32 cellular contexts compared by ENCODE assay signal in the genomic region with DNA sequence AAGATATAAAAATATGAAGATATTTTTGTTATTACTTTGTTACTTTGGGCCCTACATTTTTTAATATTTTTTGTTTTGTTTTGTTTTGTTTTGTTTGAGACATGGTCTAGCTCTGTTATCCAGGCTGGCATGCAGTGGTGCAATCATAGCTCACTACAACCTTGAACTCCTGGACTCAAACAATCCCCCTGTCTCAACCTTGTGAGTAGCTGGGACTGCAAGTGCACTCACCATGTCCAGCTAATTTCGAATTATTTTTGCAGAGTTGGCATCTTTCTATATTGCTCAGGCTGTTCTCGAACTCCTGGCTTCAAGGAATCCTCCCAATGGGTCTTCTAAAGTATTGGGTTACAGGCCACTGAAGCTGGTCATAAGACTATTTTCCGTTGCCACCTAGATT.
DNase-seq lines count a peak whose midpoint lies in the region; ATAC-seq, FAIRE-seq and TF ChIP-seq lines count a peak whose summit lies in the region.
"Had no signal": no experiment of that assay in that cellular context is flagged by ENCODE, and none has a peak within 500 bp of the region (broad histone marks: within the 10 kb centered on the region; RNA-seq: fewer than 3 reads in every experiment).

No MANE protein-coding gene starts in this region.

- intact Hi-C loops in HepG2 (cut with micrococcal nuclease; ENCODE audit: unreplicated experiment) (no loop called here), right lobe of liver (cut with DNase I) (no loop called here), left lung (cut with DNase I) (no loop called here)

- no peaks in the 10 kb centered on the region for H3K9me3 ChIP-seq in HepG2 (ENCODE audit: low read length)
- no peaks in the 10 kb centered on the region for H3K9me3 ChIP-seq in right lobe of liver
- H3K9me3 ChIP-seq in A549 = no peaks in the 10 kb centered on the region
- no peaks in the 10 kb centered on the region; a peak in 1 of 4 replicates for H3K9me3 ChIP-seq in H1 (ENCODE audit: insufficient read depth in 2 of 2, low read depth in 1 of 2, low read length in 1 of 2)
- no peaks in the 10 kb centered on the region for H3K9me3 ChIP-seq in left lung
- H3K9me3 ChIP-seq: BE2C, BLaER1, Caco-2 had no signal

- WGBS in HepG2 (ENCODE audit: low lambda C conversion rate) = 0% methylated on average over 3 of the region's 3 CpGs
- 27% methylated on average over 3 of the region's 3 CpGs for WGBS in right lobe of liver (ENCODE audit: insufficient coverage, low coverage, low lambda C conversion rate, missing lambda C conversion rate)
- WGBS in A549 (ENCODE audit: missing lambda C conversion rate) = 0% methylated on average over 3 of the region's 3 CpGs
- 92% methylated on average over 3 of the region's 3 CpGs; no CpG with 5 or more reads in 1 of the 2 experiments for WGBS in H1 (ENCODE audit: extremely low coverage in 1 of 2, insufficient coverage in 1 of 2, insufficient read length in 1 of 2, insufficient replicate concordance in 2 of 2, low coverage in 1 of 2, low lambda C conversion rate in 2 of 2, missing lambda C conversion rate in 1 of 2), 2 experiments

- in situ Hi-C loops in HepG2 (cut with HindIII; ENCODE audit: extremely low pct_ligation_motif_present, low pct_unique_long_range_greater_than_20kb) = no loop called here

- H3K23me2 ChIP-seq in H1 (ENCODE audit: low read depth, low read length) = no peaks in the 10 kb centered on the region

- H3K23ac ChIP-seq in H1 (ENCODE audit: insufficient read length) = no peak overlapping the region

- H4K20me1 ChIP-seq in HepG2 (ENCODE audit: insufficient read depth, low read length) (no peaks in the 10 kb centered on the region), H1 (replicated peaks in 1 of 2; ENCODE audit: control insufficient read depth in 1 of 2, insufficient read depth in 2 of 2, low read length in 2 of 2) (no peaks in the 10 kb centered on the region)
- H4K20me1 ChIP-seq: BLaER1; BLaER1 treated with 17β-estradiol and CSF1 and Interleukin-3, amounts not matched to agents 10 nM and 100 nM had no signal

- FAIRE-seq in HepG2 (lab: Jason Lieb, UNC) (peak; percentile 18), A549 (lab: Jason Lieb, UNC) (no peak), H1 (lab: Jason Lieb, UNC) (no peak)
- FAIRE-seq: A204.1, D721Med had no signal

- ATAC-seq in HepG2 = peak; percentile 96
- ATAC-seq in right lobe of liver = no peak
- no peak for ATAC-seq in A549
- ATAC-seq in left lung = no peak
- ATAC-seq: CD8-positive, alpha-beta T cell had no signal

- DNase-seq in HepG2 (ENCODE audit: low spot score) (peak; percentile 65), right lobe of liver (no peak), A549 (ENCODE audit: low read depth in 1 of 2, low spot score in 1 of 2) (no peak), H1 (ENCODE audit: low read depth in 1 of 2, low spot score in 2 of 2) (no peak), HT-29 (ENCODE audit: low spot score) (no peak), left lung (no peak)
- DNase-seq: 8988T; ACHN; AML-193; BE2C; C1 segment of cervical spinal cord; Caco-2; Calu3; CD4-positive, alpha-beta memory T cell; CD4-positive, alpha-beta T cell; CD4-positive, CD25-positive, alpha-beta regulatory T cell; CD8-positive, alpha-beta memory T cell; CD8-positive, alpha-beta T cell; COR-L47; DMS 273 treated with DMSO at 0.1 percent for 48 hours; DMS153; DMS53; DMS79; DMS79 treated with DMSO at 0.1 percent for 48 hours; DND-41; EL had no signal

- no peak overlapping the region for H2BK20ac ChIP-seq in H1 (ENCODE audit: low read length)

- no peak overlapping the region for H3K9ac ChIP-seq in HepG2 (ENCODE audit: insufficient read depth, low read depth, low read length)
- no peak overlapping the region for H3K9ac ChIP-seq in H1 (replicated peaks in 1 of 4; ENCODE audit: extremely low read depth in 1 of 4, low read depth in 3 of 4, low read length in 3 of 4)
- H3K9ac ChIP-seq: BLaER1; BLaER1 treated with 17β-estradiol and CSF1 and Interleukin-3, amounts not matched to agents 10 nM and 100 nM had no signal

- H3K79me2 ChIP-seq in HepG2 (ENCODE audit: insufficient read depth, low read length) = no peaks in the 10 kb centered on the region
- H3K79me2 ChIP-seq in H1 (ENCODE audit: control insufficient read depth in 1 of 2, insufficient read depth in 2 of 2, low read length in 2 of 2) = no peaks in the 10 kb centered on the region

- no peak overlapping the region for H3K4ac ChIP-seq in H1 (replicated peaks; ENCODE audit: insufficient read length, low read depth, low read length)

- H3K18ac ChIP-seq in H1 (ENCODE audit: extremely low read depth, low read length) = no peak overlapping the region

- no peak overlapping the region for H2BK15ac ChIP-seq in H1 (ENCODE audit: low read length)

- no peak overlapping the region for H4K5ac ChIP-seq in H1 (ENCODE audit: insufficient read length, low read depth, low read length)

- H3K27me3 ChIP-seq in HepG2 (ENCODE audit: control insufficient read depth in 1 of 2, insufficient read depth in 2 of 2, low read length in 2 of 2) (no peaks in the 10 kb centered on the region), right lobe of liver (no peaks in the 10 kb centered on the region), H1 (replicated peaks in 1 of 4; ENCODE audit: control insufficient read depth in 3 of 4, extremely low read depth in 1 of 4, insufficient read depth in 3 of 4, low read length in 3 of 4) (no peaks in the 10 kb centered on the region), left lung (no peaks in the 10 kb centered on the region)
- H3K27me3 ChIP-seq: BE2C; BLaER1; BLaER1 treated with 17β-estradiol and CSF1 and Interleukin-3, amounts not matched to agents 10 nM and 100 nM had no signal

- H3K4me3 ChIP-seq in HepG2 (replicated peaks in 1 of 3; ENCODE audit: insufficient read depth in 1 of 3, low read depth in 2 of 3, low read length in 3 of 3) = no peak overlapping the region
- no peak overlapping the region for H3K4me3 ChIP-seq in right lobe of liver
- no peak overlapping the region for H3K4me3 ChIP-seq in A549
- no peak overlapping the region for H3K4me3 ChIP-seq in H1 (ENCODE audit: extremely low read depth in 1 of 4, insufficient read depth in 2 of 4, low read depth in 3 of 4, low read length in 4 of 4)
- no peak overlapping the region for H3K4me3 ChIP-seq in left lung
- H3K4me3 ChIP-seq: BLaER1; BLaER1 treated with 17β-estradiol and CSF1 and Interleukin-3, amounts not matched to agents 10 nM and 100 nM had no signal

- H3K14ac ChIP-seq in H1 (ENCODE audit: insufficient read length) = no peak overlapping the region

- TF ChIP-seq EP300 in HepG2 (IDR thresholded peaks at IDR 0.05; ENCODE audit: low read depth in 2 of 2, low read length in 2 of 2) (peak in 1 of 2 experiments; percentile 57; a peak in 2 of 4 replicates), HepG2 (CRISPR knock-in tag; IDR thresholded peaks at IDR 0.05; ENCODE audit: borderline replicate concordance) (no peak), A549 (IDR thresholded peaks at IDR 0.05) (no peak), H1 (IDR thresholded peaks at IDR 0.05; ENCODE audit: borderline replicate concordance in 1 of 2, low read depth in 2 of 2, low read length in 2 of 2) (no peak)

- peaks cover 8% of the 10 kb centered on the region; the same call in 1 of the 2 replicates for H3K4me1 ChIP-seq in HepG2 (ENCODE audit: insufficient read depth, low read length)
- H3K4me1 ChIP-seq in right lobe of liver = no peaks in the 10 kb centered on the region
- no peaks in the 10 kb centered on the region for H3K4me1 ChIP-seq in A549
- no peaks in the 10 kb centered on the region; a peak in 1 of 7 replicates for H3K4me1 ChIP-seq in H1 (replicated peaks in 1 of 4; ENCODE audit: control insufficient read depth in 3 of 4, insufficient read depth in 4 of 4, low read length in 3 of 4)
- no peaks in the 10 kb centered on the region for H3K4me1 ChIP-seq in left lung
- H3K4me1 ChIP-seq: BE2C; BLaER1; BLaER1 treated with 17β-estradiol and CSF1 and Interleukin-3, amounts not matched to agents 10 nM and 100 nM; Caco-2 had no signal

- no TSS peak for BruUV-seq in HepG2 (replicated peaks; lab: Mats Ljungman, UMichigan)

- H3K4me2 ChIP-seq in HepG2 (ENCODE audit: low read depth, low read length) (peak overlapping the region; percentile 13; the same call in 1 of the 2 replicates), A549 (no peak overlapping the region), H1 (ENCODE audit: insufficient read depth in 1 of 2, low read depth in 2 of 2, low read length in 2 of 2) (no peak overlapping the region)
- H3K4me2 ChIP-seq: BLaER1; BLaER1 treated with 17β-estradiol and CSF1 and Interleukin-3, amounts not matched to agents 10 nM and 100 nM had no signal

- no peak overlapping the region for H3K56ac ChIP-seq in H1 (replicated peaks; ENCODE audit: insufficient read length, low read depth, low read length)

- H3K27ac ChIP-seq in HepG2 (ENCODE audit: extremely low read length, insufficient read depth, low read length) = no peak overlapping the region
- no peak overlapping the region for H3K27ac ChIP-seq in right lobe of liver
- H3K27ac ChIP-seq in A549 = no peak overlapping the region
- no peak overlapping the region for H3K27ac ChIP-seq in H1 (ENCODE audit: low read depth, low read length)
- H3K27ac ChIP-seq in left lung = no peak overlapping the region
- H3K27ac ChIP-seq: 22Rv1; BLaER1; BLaER1 treated with 17β-estradiol and CSF1 and Interleukin-3, amounts not matched to agents 10 nM and 100 nM; C4-2B had no signal

- TF ChIP-seq CTCF in HepG2 (CRISPR knock-in tag; IDR thresholded peaks at IDR 0.05) = no peak
- TF ChIP-seq CTCF in right lobe of liver (IDR thresholded peaks at IDR 0.05) = no peak
- no peak for TF ChIP-seq CTCF in A549 (IDR thresholded peaks at IDR 0.05)
- no peak for TF ChIP-seq CTCF in H1 (IDR thresholded peaks at IDR 0.05; ENCODE audit: control extremely low read depth in 1 of 3, insufficient read depth in 1 of 3, low read depth in 1 of 3, low read length in 3 of 3)
- no peak for TF ChIP-seq CTCF in left lung (IDR thresholded peaks at IDR 0.05)

- H4K8ac ChIP-seq in H1 (ENCODE audit: extremely low read depth, insufficient read depth, low read length) = no peak overlapping the region

- TF ChIP-seq POLR2A in HepG2 (IDR thresholded peaks at IDR 0.05; ENCODE audit: insufficient read depth in 1 of 2, low read depth in 2 of 2, low read length in 2 of 2) = no peak
- no peak for TF ChIP-seq POLR2A in right lobe of liver (IDR thresholded peaks at IDR 0.05)
- TF ChIP-seq POLR2A in A549 (IDR thresholded peaks at IDR 0.05; ENCODE audit: low read length) = no peak
- TF ChIP-seq POLR2A in H1 (IDR thresholded peaks at IDR 0.05; ENCODE audit: control extremely low read depth in 1 of 2, low read depth in 2 of 2, low read length in 2 of 2) = no peak

- H2AK5ac ChIP-seq in H1 (ENCODE audit: low read depth, low read length) = no peak overlapping the region

- no peaks in the 10 kb centered on the region for H3K79me1 ChIP-seq in H1 (ENCODE audit: low read depth, low read length)

- POLR2A ChIA-PET in HepG2 (lab: Yijun Ruan, JAX) = no interaction called here
- POLR2A ChIA-PET in A549 (lab: Yijun Ruan, JAX) = no interaction called here
- POLR2A ChIA-PET in H1 (lab: Charles Lee; ENCODE audit: partially characterized antibody) = no interaction called here

- H2BK120ac ChIP-seq in H1 (replicated peaks; ENCODE audit: low read depth, low read length) = no peak overlapping the region

- no peak overlapping the region for H2BK5ac ChIP-seq in H1 (ENCODE audit: low read depth, low read length)

- H2BK12ac ChIP-seq in H1 (ENCODE audit: low read depth, low read length) = no peak overlapping the region

- no peak overlapping the region for H4K91ac ChIP-seq in H1 (replicated peaks; ENCODE audit: insufficient read length, low read length)

- CTCF ChIA-PET in HepG2 (lab: Yijun Ruan, JAX; ENCODE audit: low intra/inter-chr PET ratio, low total read pairs) (no interaction called here), A549 (lab: Yijun Ruan, JAX) (no interaction called here), H1 (lab: Charles Lee; ENCODE audit: partially characterized antibody) (no interaction called here)

- no peaks in the 10 kb centered on the region for H3K36me3 ChIP-seq in HepG2 (replicated peaks in 1 of 2; ENCODE audit: control insufficient read depth in 1 of 2, insufficient read depth in 2 of 2, low read length in 2 of 2)
- no peaks in the 10 kb centered on the region for H3K36me3 ChIP-seq in right lobe of liver
- H3K36me3 ChIP-seq in H1 (ENCODE audit: control insufficient read depth in 2 of 4, insufficient read depth in 4 of 4, low read length in 3 of 4) = no peaks in the 10 kb centered on the region
- H3K36me3 ChIP-seq in left lung = no peaks in the 10 kb centered on the region
- H3K36me3 ChIP-seq: BE2C; BLaER1; BLaER1 treated with 17β-estradiol and CSF1 and Interleukin-3, amounts not matched to agents 10 nM and 100 nM had no signal

- no peak overlapping the region for H2AFZ ChIP-seq in HepG2 (ENCODE audit: low read length)
- H2AFZ ChIP-seq in H1 (ENCODE audit: low read length) = peak overlapping the region; percentile 32; the same call in 1 of the 2 replicates

- no peak for TF ChIP-seq RAD21 in HepG2 (CRISPR knock-in tag; IDR thresholded peaks at IDR 0.05)
- no peak for TF ChIP-seq RAD21 in A549 (conservative IDR thresholded peaks at IDR 0.05 in 1 of 2, IDR thresholded peaks at IDR 0.05 in 1 of 2)
- no peak for TF ChIP-seq RAD21 in H1 (IDR thresholded peaks at IDR 0.05 in 1 of 2, conservative IDR thresholded peaks at IDR 0.05 in 1 of 2; ENCODE audit: low read depth in 2 of 2, low read length in 2 of 2)
